2 cellular contexts compared by ENCODE assay signal in the genomic region with DNA sequence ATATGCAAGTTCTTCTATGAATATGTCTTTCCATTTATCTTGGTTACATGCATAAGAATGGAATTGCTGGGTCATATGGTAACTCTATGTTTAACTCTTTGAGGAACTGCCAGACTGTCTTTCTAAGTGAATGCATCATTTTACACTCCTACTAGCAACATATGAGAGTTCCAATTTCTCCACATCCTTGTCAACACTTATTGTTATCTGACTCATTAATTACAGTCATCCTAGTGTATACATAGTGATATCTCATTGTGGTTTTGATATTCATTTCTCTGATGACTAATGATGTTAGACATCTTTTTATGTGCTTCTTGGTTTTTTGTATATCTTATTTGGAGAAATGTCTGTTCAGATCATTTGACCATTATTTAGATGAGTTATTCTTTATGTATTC.
TF ChIP-seq lines count a peak whose summit lies in the region.

No MANE protein-coding gene starts in this region.

TF ChIP-seq in SK-N-SH, 30 proteins besides CTCF, POLR2A, EP300 and RAD21 (continued from another document):
- TF ChIP-seq, protein P1, sequence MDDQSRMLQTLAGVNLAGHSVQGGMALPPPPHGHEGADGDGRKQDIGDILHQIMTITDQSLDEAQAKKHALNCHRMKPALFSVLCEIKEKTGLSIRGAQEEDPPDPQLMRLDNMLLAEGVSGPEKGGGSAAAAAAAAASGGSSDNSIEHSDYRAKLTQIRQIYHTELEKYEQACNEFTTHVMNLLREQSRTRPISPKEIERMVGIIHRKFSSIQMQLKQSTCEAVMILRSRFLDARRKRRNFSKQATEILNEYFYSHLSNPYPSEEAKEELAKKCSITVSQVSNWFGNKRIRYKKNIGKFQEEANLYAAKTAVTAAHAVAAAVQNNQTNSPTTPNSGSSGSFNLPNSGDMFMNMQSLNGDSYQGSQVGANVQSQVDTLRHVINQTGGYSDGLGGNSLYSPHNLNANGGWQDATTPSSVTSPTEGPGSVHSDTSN (IDR thresholded peaks at IDR 0.05), result peak; percentile 50; the same call in 1 of the 2 replicates
- no peak for TF ChIP-seq RXRA (IDR thresholded peaks at IDR 0.05; ENCODE audit: borderline replicate concordance, low read depth)

TF ChIP-seq in SK-N-SH treated with all-trans-retinoic acid at 6 μM for 48 hours, 23 proteins besides CTCF, POLR2A, EP300 and RAD21 (continued from another document):
- TF ChIP-seq, protein P2, sequence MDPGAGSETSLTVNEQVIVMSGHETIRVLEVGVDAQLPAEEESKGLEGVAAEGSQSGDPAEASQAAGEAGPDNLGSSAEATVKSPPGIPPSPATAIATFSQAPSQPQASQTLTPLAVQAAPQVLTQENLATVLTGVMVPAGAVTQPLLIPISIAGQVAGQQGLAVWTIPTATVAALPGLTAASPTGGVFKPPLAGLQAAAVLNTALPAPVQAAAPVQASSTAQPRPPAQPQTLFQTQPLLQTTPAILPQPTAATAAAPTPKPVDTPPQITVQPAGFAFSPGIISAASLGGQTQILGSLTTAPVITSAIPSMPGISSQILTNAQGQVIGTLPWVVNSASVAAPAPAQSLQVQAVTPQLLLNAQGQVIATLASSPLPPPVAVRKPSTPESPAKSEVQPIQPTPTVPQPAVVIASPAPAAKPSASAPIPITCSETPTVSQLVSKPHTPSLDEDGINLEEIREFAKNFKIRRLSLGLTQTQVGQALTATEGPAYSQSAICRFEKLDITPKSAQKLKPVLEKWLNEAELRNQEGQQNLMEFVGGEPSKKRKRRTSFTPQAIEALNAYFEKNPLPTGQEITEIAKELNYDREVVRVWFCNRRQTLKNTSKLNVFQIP (CRISPR knock-in tag; IDR thresholded peaks at IDR 0.05; ENCODE audit: borderline replicate concordance, low read depth), result no peak
- TF ChIP-seq PPARA (CRISPR knock-in tag; IDR thresholded peaks at IDR 0.05; ENCODE audit: borderline replicate concordance), result no peak
- TF ChIP-seq ESRRG (CRISPR knock-in tag; IDR thresholded peaks at IDR 0.05), result no peak
- TF ChIP-seq ISL1 (CRISPR knock-in tag; IDR thresholded peaks at IDR 0.05), result no peak
- TF ChIP-seq, protein P3, sequence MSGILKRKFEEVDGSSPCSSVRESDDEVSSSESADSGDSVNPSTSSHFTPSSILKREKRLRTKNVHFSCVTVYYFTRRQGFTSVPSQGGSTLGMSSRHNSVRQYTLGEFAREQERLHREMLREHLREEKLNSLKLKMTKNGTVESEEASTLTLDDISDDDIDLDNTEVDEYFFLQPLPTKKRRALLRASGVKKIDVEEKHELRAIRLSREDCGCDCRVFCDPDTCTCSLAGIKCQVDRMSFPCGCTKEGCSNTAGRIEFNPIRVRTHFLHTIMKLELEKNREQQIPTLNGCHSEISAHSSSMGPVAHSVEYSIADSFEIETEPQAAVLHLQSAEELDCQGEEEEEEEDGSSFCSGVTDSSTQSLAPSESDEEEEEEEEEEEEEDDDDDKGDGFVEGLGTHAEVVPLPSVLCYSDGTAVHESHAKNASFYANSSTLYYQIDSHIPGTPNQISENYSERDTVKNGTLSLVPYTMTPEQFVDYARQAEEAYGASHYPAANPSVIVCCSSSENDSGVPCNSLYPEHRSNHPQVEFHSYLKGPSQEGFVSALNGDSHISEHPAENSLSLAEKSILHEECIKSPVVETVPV (CRISPR knock-in tag; IDR thresholded peaks at IDR 0.05), result no peak
- no peak for TF ChIP-seq SNAI2 (CRISPR knock-in tag; IDR thresholded peaks at IDR 0.05)
- TF ChIP-seq CSDC2 (CRISPR knock-in tag; IDR thresholded peaks at IDR 0.05), result no peak
TF ChIP-seq in SK-N-SH treated with all-trans-retinoic acid at 6 μM for 48 hours: peak in this region for 0.
